Comparison of ENCODE assay signal across 21 cellular contexts in genomic region chr9:107248714-107249113, GRCh38. TPM values are rescaled to one million over a fixed set of nuclear protein-coding genes. Genes with fewer than 3 reads are reported as not detected.
DNase-seq lines count a peak whose midpoint lies in the region; ATAC-seq and TF ChIP-seq lines count a peak whose summit lies in the region.
"Had no signal": no experiment of that assay in that cellular context is flagged by ENCODE, and none has a peak within 500 bp of the region (broad histone marks: within the 10 kb centered on the region; RNA-seq: fewer than 3 reads in every experiment).

No MANE protein-coding gene starts in this region.

- POLR2A ChIA-PET in Panc1 (lab: Charles Lee): no interaction called here

- peak overlapping the region in 1 of 2 experiments; percentile 23; a peak in 2 of 4 replicates for H3K4me3 ChIP-seq in Panc1 (ENCODE audit: low read depth in 2 of 2, low read length in 2 of 2)
- no peak overlapping the region for H3K4me3 ChIP-seq in fibroblast of lung (replicated peaks in 1 of 4; ENCODE audit: control extremely low read depth in 1 of 4, insufficient read depth in 1 of 4, low read depth in 3 of 4, low read length in 4 of 4)
- H3K4me3 ChIP-seq in neural progenitor cell: no peak overlapping the region
- H3K4me3 ChIP-seq: sigmoid colon had no signal

- H3K4me2 ChIP-seq in fibroblast of lung (ENCODE audit: extremely low read depth, insufficient read depth, low read length) (no peak overlapping the region), neural progenitor cell (no peak overlapping the region)

- H3K36me3 ChIP-seq in Panc1 (ENCODE audit: control insufficient read depth, insufficient read depth, low read length): no peaks in the 10 kb centered on the region
- H3K36me3 ChIP-seq in fibroblast of lung (ENCODE audit: control insufficient read depth, insufficient read depth, low read length): no peaks in the 10 kb centered on the region
- no peaks in the 10 kb centered on the region for H3K36me3 ChIP-seq in neural progenitor cell
- H3K36me3 ChIP-seq: neutrophil, sigmoid colon had no signal

- H3K9ac ChIP-seq in fibroblast of lung (ENCODE audit: insufficient read depth, low read length) (no peak overlapping the region), neural progenitor cell (no peak overlapping the region)

- H3K4me3 Mint-ChIP-seq in Calu3 (ENCODE audit: low read depth, unreplicated experiment): no peak overlapping the region
- no peak overlapping the region for H3K4me3 Mint-ChIP-seq in neural progenitor cell
- H3K4me3 Mint-ChIP-seq: activated T-helper 17 cell treated with anti-CD3 and anti-CD28 coated beads, Interleukin-2, amount 50 U/mL, for 72 hours had no signal

- H3K27ac ChIP-seq in Panc1 (ENCODE audit: low read length): peak overlapping the region; percentile 77
- H3K27ac ChIP-seq in fibroblast of lung (ENCODE audit: insufficient read depth, low read length): peak overlapping the region; percentile 21
- H3K27ac ChIP-seq in neural progenitor cell: peak overlapping the region; percentile 20
- H3K27ac ChIP-seq: neutrophil, sigmoid colon had no signal

- 0 out of 2 replicates have a peak, but pooled peaks have one; percentile 54 for ATAC-seq in Panc1
- ATAC-seq in GM21381 (IDR thresholded peaks at IDR 0.05; ENCODE audit: unreplicated experiment): no peak
- ATAC-seq: activated T-helper 17 cell treated with anti-CD3 and anti-CD28 coated beads, Interleukin-2, amount 50 U/mL, for 72 hours had no signal

- no peaks in the 10 kb centered on the region for H3K9me3 ChIP-seq in Panc1 (ENCODE audit: control insufficient read depth, insufficient read depth, low read depth, low read length)
- H3K9me3 ChIP-seq in fibroblast of lung (ENCODE audit: control insufficient read depth, insufficient read depth, low read depth, low read length): no peaks in the 10 kb centered on the region
- H3K9me3 ChIP-seq in neural progenitor cell (ENCODE audit: low read depth): no peaks in the 10 kb centered on the region
- H3K9me3 ChIP-seq: neutrophil, sigmoid colon had no signal

- H3K27me3 ChIP-seq in Panc1 (ENCODE audit: control insufficient read depth, insufficient read depth, low read length): no peaks in the 10 kb centered on the region
- no peaks in the 10 kb centered on the region for H3K27me3 ChIP-seq in fibroblast of lung (ENCODE audit: control insufficient read depth, insufficient read depth, low read length)
- no peaks in the 10 kb centered on the region for H3K27me3 ChIP-seq in neural progenitor cell
- H3K27me3 ChIP-seq: sigmoid colon had no signal

- H3K27ac Mint-ChIP-seq in Calu3 (ENCODE audit: unreplicated experiment): peak overlapping the region; percentile 71
- H3K27ac Mint-ChIP-seq in neural progenitor cell: no peak overlapping the region
- H3K27ac Mint-ChIP-seq: activated T-helper 17 cell treated with anti-CD3 and anti-CD28 coated beads, Interleukin-2, amount 50 U/mL, for 72 hours had no signal

- BruUV-seq in Calu3 (replicated peaks; lab: Mats Ljungman, UMichigan) (no TSS peak), Panc1 (replicated peaks; lab: Mats Ljungman, UMichigan) (no TSS peak)

- H4K20me1 ChIP-seq in fibroblast of lung (ENCODE audit: control insufficient read depth, extremely low read depth, insufficient read depth, low read length): no peaks in the 10 kb centered on the region
- no peaks in the 10 kb centered on the region for H4K20me1 ChIP-seq in neural progenitor cell (ENCODE audit: low read depth)

- H3K4me1 Mint-ChIP-seq in Calu3 (ENCODE audit: low read depth, unreplicated experiment) (peaks cover 34% of the 10 kb centered on the region), neural progenitor cell (peaks cover 7% of the 10 kb centered on the region)

- in situ Hi-C loops in Panc1 (cut with HindIII; ENCODE audit: low pct_unique_long_range_greater_than_20kb, low sequenced_read_pairs): no loop called here

- H2AFZ ChIP-seq in fibroblast of lung (ENCODE audit: low read length) (no peak overlapping the region), neural progenitor cell (replicated peaks) (peak overlapping the region; percentile 78)

- intact Hi-C loops in Calu3 (cut with micrococcal nuclease; ENCODE audit: unreplicated experiment) (no loop called here), Panc1 (cut with micrococcal nuclease; ENCODE audit: unreplicated experiment) (no loop called here)

- H3K9me3 Mint-ChIP-seq in Calu3 (ENCODE audit: low read depth, unreplicated experiment): no peaks in the 10 kb centered on the region
- H3K9me3 Mint-ChIP-seq in neural progenitor cell: no peaks in the 10 kb centered on the region
- H3K9me3 Mint-ChIP-seq: activated T-helper 17 cell treated with anti-CD3 and anti-CD28 coated beads, Interleukin-2, amount 50 U/mL, for 72 hours had no signal

- H3K36me3 Mint-ChIP-seq in Calu3 (ENCODE audit: insufficient read depth, unreplicated experiment) (peaks cover 10% of the 10 kb centered on the region), neural progenitor cell (no peaks in the 10 kb centered on the region)

- H3K79me2 ChIP-seq in fibroblast of lung (ENCODE audit: control insufficient read depth, insufficient read depth, low read length) (no peaks in the 10 kb centered on the region), neural progenitor cell (ENCODE audit: low read depth) (no peaks in the 10 kb centered on the region)

- H3K4me1 ChIP-seq in Panc1 (ENCODE audit: control insufficient read depth, insufficient read depth, low read length): peaks cover 12% of the 10 kb centered on the region
- H3K4me1 ChIP-seq in fibroblast of lung (ENCODE audit: control insufficient read depth, extremely low read depth, insufficient read depth, low read length): peaks cover 13% of the 10 kb centered on the region
- H3K4me1 ChIP-seq in neural progenitor cell: peaks cover 12% of the 10 kb centered on the region

- no peaks in the 10 kb centered on the region for H3K27me3 Mint-ChIP-seq in Calu3 (ENCODE audit: unreplicated experiment)
- H3K27me3 Mint-ChIP-seq in neural progenitor cell (ENCODE audit: insufficient read depth, low read depth): peaks cover 4% of the 10 kb centered on the region

- no peak for DNase-seq in Calu3
- no peak for DNase-seq in Panc1 (ENCODE audit: low read depth, low spot score)
- no peak for DNase-seq in fibroblast of lung (ENCODE audit: low read depth in 2 of 2)
- no peak for DNase-seq in neural progenitor cell (ENCODE audit: low spot score)
- no peak for DNase-seq in NCI-H345 treated with DMSO at 0.1 percent for 48 hours (lab: John Stamatoyannopoulos, UW; ENCODE audit: unreplicated experiment)
- no peak for DNase-seq in activated T-cell treated with anti-CD3 and anti-CD28 coated beads, Interleukin-2, amount 50 U/mL, for 1 hour
- DNase-seq in COLO668 (lab: John Stamatoyannopoulos, UW; ENCODE audit: unreplicated experiment): no peak
- DNase-seq: activated CD4-positive, CD25-positive, alpha-beta regulatory T cell; central memory CD4-positive, alpha-beta T cell; DMS79; effector memory CD4-positive, alpha-beta T cell; Karpas-422; NCI-H1105; NCI-H2107; NCI-H526; SIG-M5; sigmoid colon; stimulated activated CD4-positive, alpha-beta T cell treated with anti-CD3 and anti-CD28 coated beads, Interleukin-2, amount 100 ng/mL, for 24 hours had no signal

- H3F3A ChIP-seq in neural progenitor cell (ENCODE audit: low read depth): no peaks in the 10 kb centered on the region

- TF ChIP-seq CTCF in Calu3 (IDR thresholded peaks at IDR 0.05; ENCODE audit: unreplicated experiment) (no peak), Panc1 (IDR thresholded peaks at IDR 0.05) (no peak), fibroblast of lung (conservative IDR thresholded peaks at IDR 0.05 in 1 of 2, IDR thresholded peaks at IDR 0.05 in 1 of 2; ENCODE audit: low read depth in 1 of 2, low read length in 2 of 2) (no peak), neural progenitor cell (IDR thresholded peaks at IDR 0.05) (no peak)

- CTCF ChIA-PET in Calu3 (lab: Charles Lee) (interaction anchor here (1.0 to 1.2 kb wide), 2 partner anchors 9 to 12 kb away, joined by 3 read pairs; no protein-coding TSS in a partner anchor), Panc1 (lab: Charles Lee) (no interaction called here)

RNA-seq across cellular contexts. Expression of gene RAD23B, which starts 34.4 kb away (rescaled TPM):
- total RNA-seq in Calu3 (2022): 82.3 and 97.8 TPM in 2 replicates
- 114 TPM for total RNA-seq in Panc1 (2021; ENCODE audit: unreplicated experiment)
- polyA plus RNA-seq in Panc1 (2012; ENCODE audit: insufficient read length): 100 TPM
- 101 and 156 TPM in 2 replicates for total RNA-seq in fibroblast of lung
- polyA plus RNA-seq in fibroblast of lung: 356 and 607 TPM in 2 replicates
- 168 and 353 TPM in 2 replicates for polyA plus RNA-seq in fibroblast of lung (2012)
- polyA minus RNA-seq in fibroblast of lung (ENCODE audit: low replicate concordance): 115 and 121 TPM in 2 replicates
- 149 and 178 TPM in 2 replicates for total RNA-seq in neural progenitor cell (ENCODE audit: low replicate concordance)

Comparison
In these comparisons a context has a peak if more than half of its experiments do, and no peak if none do; other contexts are left out.
1. H3K27ac ChIP-seq: peak in every context shown above with its lines; median percentile 77 in Panc1; 21 in fibroblast of lung; 20 in neural progenitor cell.